Comparison of ENCODE assay signal across 27 cellular contexts in the genomic region with DNA sequence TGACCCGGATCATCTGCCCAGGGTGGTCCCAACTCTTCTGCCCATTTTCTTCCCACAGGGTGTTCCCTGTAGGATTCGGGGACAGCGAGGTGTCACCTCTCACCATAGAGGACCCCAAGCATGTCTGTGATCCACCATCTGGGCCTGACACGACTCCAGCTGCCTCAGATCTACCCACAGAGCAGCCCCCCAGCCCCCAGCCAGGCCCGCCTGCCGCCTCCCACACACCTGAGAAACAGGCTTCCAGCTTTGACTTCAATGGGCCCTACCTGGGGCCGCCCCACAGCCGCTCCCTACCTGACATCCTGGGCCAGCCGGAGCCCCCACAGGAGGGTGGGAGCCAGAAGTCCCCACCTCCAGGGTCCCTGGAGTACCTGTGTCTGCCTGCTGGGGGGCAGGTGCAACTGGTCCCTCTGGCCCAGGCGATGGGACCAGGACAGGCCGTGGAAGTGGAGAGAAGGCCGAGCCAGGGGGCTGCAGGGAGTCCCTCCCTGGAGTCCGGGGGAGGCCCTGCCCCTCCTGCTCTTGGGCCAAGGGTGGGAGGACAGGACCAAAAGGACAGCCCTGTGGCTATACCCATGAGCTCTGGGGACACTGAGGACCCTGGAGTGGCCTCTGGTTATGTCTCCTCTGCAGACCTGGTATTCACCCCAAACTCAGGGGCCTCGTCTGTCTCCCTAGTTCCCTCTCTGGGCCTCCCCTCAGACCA. TPM values are rescaled to one million over a fixed set of nuclear protein-coding genes. Genes with fewer than 3 reads are reported as not detected.
DNase-seq lines count a peak whose midpoint lies in the region; ATAC-seq and TF ChIP-seq lines count a peak whose summit lies in the region.
"Had no signal": no experiment of that assay in that cellular context is flagged by ENCODE, and none has a peak within 500 bp of the region (broad histone marks: within the 10 kb centered on the region; RNA-seq: fewer than 3 reads in every experiment).

No MANE protein-coding gene starts in this region.

- peaks cover 54% of the 10 kb centered on the region for H3K36me3 Mint-ChIP-seq in activated B cell treated with CpG ODN at 0.5 μM for 24 hours (ENCODE audit: low read depth)

- H2AFZ ChIP-seq in neuronal stem cell (ENCODE audit: low read length): no peak overlapping the region
- H2AFZ ChIP-seq: GM23338 had no signal

- H3K14ac ChIP-seq in neuronal stem cell (ENCODE audit: low read length): peak overlapping the region; percentile 47

- H3K18ac ChIP-seq in neuronal stem cell (ENCODE audit: low read length): no peak overlapping the region

- ATAC-seq in activated B cell treated with CpG ODN at 0.5 μM for 24 hours (ENCODE audit: low read depth): no peak
- ATAC-seq: GM23338 had no signal

- POLR2A ChIA-PET in activated B cell treated with CpG ODN at 0.5 μM for 24 hours (lab: Charles Lee): interaction anchor here (0.6 to 2.7 kb wide), 3 partner anchors 19 to 77 kb away, joined by 3 to 9 read pairs (median 4); a partner anchor contains a TSS

- H3K27me3 Mint-ChIP-seq in activated B cell treated with CpG ODN at 0.5 μM for 24 hours: no peaks in the 10 kb centered on the region
- H3K27me3 Mint-ChIP-seq: CD4-positive, alpha-beta T cell had no signal

- H3K4me2 ChIP-seq in neuronal stem cell (ENCODE audit: insufficient read depth, low read length, poor library complexity, severe bottlenecking): no peak overlapping the region
- H3K4me2 ChIP-seq: BLaER1, GM23338 had no signal

- H3K9me3 ChIP-seq in neuronal stem cell (replicated peaks in 1 of 2; ENCODE audit: control insufficient read depth in 2 of 2, insufficient read depth in 1 of 2, low read depth in 1 of 2, low read length in 2 of 2) (no peaks in the 10 kb centered on the region), testis (no peaks in the 10 kb centered on the region)
- H3K9me3 ChIP-seq: BLaER1, MG63, SJSA1 had no signal

- TF ChIP-seq POLR2A in testis (IDR thresholded peaks at IDR 0.05): no peak

- peak overlapping the region; percentile 83 for H3K27ac Mint-ChIP-seq in activated B cell treated with CpG ODN at 0.5 μM for 24 hours
- H3K27ac Mint-ChIP-seq: CD4-positive, alpha-beta T cell; GM23338 had no signal

- H3K23ac ChIP-seq in neuronal stem cell (ENCODE audit: low read depth, low read length, poor library complexity): no peak overlapping the region

- intact Hi-C loops in activated B cell treated with CpG ODN at 0.5 μM for 24 hours (cut with micrococcal nuclease): no loop called here
- intact Hi-C loops in testis (cut with DNase I; ENCODE audit: low total_unique reads): no loop called here

- H2BK15ac ChIP-seq in neuronal stem cell (ENCODE audit: low read length): peak overlapping the region; percentile 56

- H3K9ac ChIP-seq in neuronal stem cell (ENCODE audit: low read depth, low read length, poor library complexity): no peak overlapping the region
- H3K9ac ChIP-seq: BLaER1 had no signal

- no peak overlapping the region for H4K91ac ChIP-seq in neuronal stem cell (ENCODE audit: low read depth, low read length, poor library complexity)

- H3K9me3 Mint-ChIP-seq in activated B cell treated with CpG ODN at 0.5 μM for 24 hours: no peaks in the 10 kb centered on the region
- H3K9me3 Mint-ChIP-seq: CD4-positive, alpha-beta T cell had no signal

- no peaks in the 10 kb centered on the region for H3K79me1 ChIP-seq in neuronal stem cell (ENCODE audit: low read depth, low read length)

- H2BK5ac ChIP-seq in neuronal stem cell (ENCODE audit: low read length): no peak overlapping the region

- H2BK120ac ChIP-seq in neuronal stem cell (ENCODE audit: low read depth, low read length): peak overlapping the region; percentile 85

- H3K27me3 ChIP-seq in neuronal stem cell (ENCODE audit: control insufficient read depth in 3 of 3, insufficient read depth in 3 of 3, low read depth in 1 of 3, low read length in 3 of 3) (peaks cover 0 to 24% (median 0%) of the 10 kb centered on the region in 3 experiments), testis (no peaks in the 10 kb centered on the region)
- H3K27me3 ChIP-seq: BLaER1, MG63 had no signal

- CTCF ChIA-PET in activated B cell treated with CpG ODN at 0.5 μM for 24 hours (lab: Charles Lee): interaction anchor here (1.0 to 1.3 kb wide), 2 partner anchors 81 to 82 kb away, joined by 3 to 5 read pairs; no protein-coding TSS in a partner anchor

- H3K4ac ChIP-seq in neuronal stem cell (ENCODE audit: low read length): no peak overlapping the region

- H3K4me1 ChIP-seq in neuronal stem cell (ENCODE audit: control insufficient read depth in 2 of 2, insufficient read depth in 1 of 2, low read depth in 1 of 2, low read length in 2 of 2): no peaks in the 10 kb centered on the region
- no peaks in the 10 kb centered on the region for H3K4me1 ChIP-seq in testis
- H3K4me1 ChIP-seq: SJSA1 had no signal

- H3K4me3 ChIP-seq in neuronal stem cell (ENCODE audit: low read length in 2 of 2) (no peak overlapping the region), testis (no peak overlapping the region)
- H3K4me3 ChIP-seq: BLaER1, GM23338, MG63, SJSA1 had no signal

- peak; percentile 30 for DNase-seq in activated CD8-positive, alpha-beta memory T cell treated with anti-CD3 and anti-CD28 coated beads, Interleukin-2, amount 50 U/mL, for 48 hours
- DNase-seq in activated CD8-positive, alpha-beta memory T cell treated with anti-CD3 and anti-CD28 coated beads, Interleukin-2, amount 50 U/mL, for 4 hours: no peak
- DNase-seq in activated B cell treated with CpG ODN at 0.5 μM for 24 hours (no peak), neuronal stem cell (ENCODE audit: low spot score) (no peak), testis (peak; percentile 0), NCI-H524 treated with DMSO at 0.1 percent for 48 hours (lab: John Stamatoyannopoulos, UW) (no peak), iPS-NIHi7 (ENCODE audit: extremely low spot score) (no peak), NOMO-1 treated with DMSO at 0.1 percent for 48 hours (lab: John Stamatoyannopoulos, UW; ENCODE audit: unreplicated experiment) (no peak)
- DNase-seq: CD4-positive, alpha-beta T cell; HCEC 1CT; KG1; MG63; NCI-H1105 treated with DMSO at 0.1 percent for 48 hours; NCI-H146; NCI-H2029; NCI-H446; NCI-H526; NCI-H82; NK-92 treated with Interleukin-12 subunit alpha and Interleukin-12 subunit beta, amount 100 ng/mL, for 24 hours; Right ventricle myocardium superior; RPMI8226 had no signal

- WGBS in neuronal stem cell (ENCODE audit: extremely low coverage in 2 of 2, insufficient read length in 2 of 2, insufficient replicate concordance in 1 of 2), 2 donors: no CpG with 5 or more reads among the region's 14 CpGs
- 80 to 89% methylated on average over 4 to 14 of the region's 14 CpGs for WGBS in testis, 2 donors

- H3K4me3 Mint-ChIP-seq in activated B cell treated with CpG ODN at 0.5 μM for 24 hours: no peak overlapping the region
- H3K4me3 Mint-ChIP-seq: CD4-positive, alpha-beta T cell; GM23338 had no signal

- TF ChIP-seq CTCF in activated B cell treated with CpG ODN at 0.5 μM for 24 hours (IDR thresholded peaks at IDR 0.05): no peak
- TF ChIP-seq CTCF in testis (IDR thresholded peaks at IDR 0.05): no peak

- no peaks in the 10 kb centered on the region for H3K36me3 ChIP-seq in neuronal stem cell (replicated peaks in 1 of 2; ENCODE audit: control insufficient read depth in 2 of 2, insufficient read depth in 2 of 2, low read length in 2 of 2)
- no peaks in the 10 kb centered on the region for H3K36me3 ChIP-seq in testis (ENCODE audit: low read depth, missing control alignments)
- H3K36me3 ChIP-seq: MG63, SJSA1 had no signal

- peak overlapping the region; percentile 53 for H2BK12ac ChIP-seq in neuronal stem cell (ENCODE audit: low read length)

- no peak overlapping the region for H3K27ac ChIP-seq in neuronal stem cell (replicated peaks; ENCODE audit: low read length)
- no peak overlapping the region for H3K27ac ChIP-seq in testis
- H3K27ac ChIP-seq: SJSA1 had no signal

- H2AK5ac ChIP-seq in neuronal stem cell (ENCODE audit: low read depth, low read length): peak overlapping the region; percentile 81

- peaks cover 48% of the 10 kb centered on the region for H3K4me1 Mint-ChIP-seq in activated B cell treated with CpG ODN at 0.5 μM for 24 hours

- H4K8ac ChIP-seq in neuronal stem cell (ENCODE audit: low read depth, low read length): no peak overlapping the region

RNA-seq across cellular contexts. Expression of a gene that starts 24.0 kb away (rescaled TPM):
- total RNA-seq in activated B cell treated with CpG ODN at 0.5 μM for 24 hours: 141 and 152 TPM in 2 replicates
- 0.01 TPM for polyA plus RNA-seq in neuronal stem cell (2013, experiment 1 of 2)
- polyA plus RNA-seq in neuronal stem cell (2013, experiment 2 of 2): 0.01 TPM
- total RNA-seq in testis: 1 to 10 TPM; 2.3 to 2.6 TPM
- 4.0 TPM for polyA plus RNA-seq in testis (ENCODE audit: insufficient read depth, low read depth, low replicate concordance)
- total RNA-seq: A172, Daoy, G401, GM23338 had no signal
- polyA plus RNA-seq: GM23338 had no signal

Comparison
In these comparisons a context has a peak if more than half of its experiments do, and no peak if none do; other contexts are left out.
1. DNase-seq: peak in activated CD8-positive, alpha-beta memory T cell treated with anti-CD3 and anti-CD28 coated beads, Interleukin-2, amount 50 U/mL, for 48 hours (single experiment) and testis (single experiment); none in activated CD8-positive, alpha-beta memory T cell treated with anti-CD3 and anti-CD28 coated beads, Interleukin-2, amount 50 U/mL, for 4 hours (single experiment), activated B cell treated with CpG ODN at 0.5 μM for 24 hours (single experiment), neuronal stem cell (single experiment), NCI-H524 treated with DMSO at 0.1 percent for 48 hours (single experiment), iPS-NIHi7 (single experiment) and NOMO-1 treated with DMSO at 0.1 percent for 48 hours (single experiment).
2. RNA of a gene that starts 24.0 kb away (total RNA-seq): 141 to 152 TPM in activated B cell treated with CpG ODN at 0.5 μM for 24 hours; 2.3 to 2.6 TPM in testis; every median in the first group is over 10 times any median in the second.